ENCODE assay signal across 1 cellular context in the genomic region with DNA sequence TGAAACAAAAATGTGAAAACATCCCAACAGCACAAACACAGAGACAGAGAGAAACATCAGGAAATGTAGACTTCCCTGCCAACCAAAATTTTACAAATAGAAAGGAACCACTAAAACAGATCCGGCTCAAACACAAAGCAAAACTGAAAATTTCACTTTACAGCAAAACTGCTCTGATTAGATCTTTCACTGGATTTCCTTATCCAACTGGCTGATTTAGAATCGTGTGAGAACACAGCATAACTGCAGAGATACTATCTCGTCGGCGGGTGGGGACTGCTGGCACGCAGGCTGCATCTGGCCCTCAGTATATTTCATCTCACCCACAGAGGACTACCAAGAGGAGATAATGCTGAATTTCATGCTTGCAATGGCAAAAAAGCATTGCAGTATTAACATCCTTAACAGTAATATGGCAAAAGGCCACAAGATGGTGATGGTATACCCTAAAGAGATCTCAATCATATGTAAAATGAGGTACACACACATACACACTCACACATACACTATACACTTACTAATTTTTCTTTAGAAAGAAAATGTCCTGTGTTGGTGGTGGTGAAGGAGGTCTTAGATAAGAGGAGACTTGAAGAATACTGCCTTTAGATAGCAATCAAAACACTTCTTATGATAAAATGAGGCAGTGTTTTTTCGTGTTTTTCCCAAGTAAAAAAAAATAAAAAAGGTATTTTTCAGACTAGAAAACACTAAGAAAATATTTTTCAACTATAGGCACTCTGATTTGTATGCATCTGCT.
A peak's percentile ranks its signal among the peaks of the same experiment; 100 is the strongest.
TF ChIP-seq lines count a peak whose summit lies in the region.

No MANE protein-coding gene starts in this region.

TF ChIP-seq in HepG2, 621 proteins besides CTCF, POLR2A, EP300 and RAD21 (continued from another document and continues in another):
- TF ChIP-seq, protein P1, sequence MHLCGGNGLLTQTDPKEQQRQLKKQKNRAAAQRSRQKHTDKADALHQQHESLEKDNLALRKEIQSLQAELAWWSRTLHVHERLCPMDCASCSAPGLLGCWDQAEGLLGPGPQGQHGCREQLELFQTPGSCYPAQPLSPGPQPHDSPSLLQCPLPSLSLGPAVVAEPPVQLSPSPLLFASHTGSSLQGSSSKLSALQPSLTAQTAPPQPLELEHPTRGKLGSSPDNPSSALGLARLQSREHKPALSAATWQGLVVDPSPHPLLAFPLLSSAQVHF (CRISPR knock-in tag; IDR thresholded peaks at IDR 0.05): no peak
- TF ChIP-seq ZNF20 (CRISPR knock-in tag; IDR thresholded peaks at IDR 0.05): no peak
- TF ChIP-seq ZNF124 (CRISPR knock-in tag; IDR thresholded peaks at IDR 0.05): 0 out of 2 replicates have a peak, but pooled peaks have one; percentile 35
- TF ChIP-seq, protein P2, sequence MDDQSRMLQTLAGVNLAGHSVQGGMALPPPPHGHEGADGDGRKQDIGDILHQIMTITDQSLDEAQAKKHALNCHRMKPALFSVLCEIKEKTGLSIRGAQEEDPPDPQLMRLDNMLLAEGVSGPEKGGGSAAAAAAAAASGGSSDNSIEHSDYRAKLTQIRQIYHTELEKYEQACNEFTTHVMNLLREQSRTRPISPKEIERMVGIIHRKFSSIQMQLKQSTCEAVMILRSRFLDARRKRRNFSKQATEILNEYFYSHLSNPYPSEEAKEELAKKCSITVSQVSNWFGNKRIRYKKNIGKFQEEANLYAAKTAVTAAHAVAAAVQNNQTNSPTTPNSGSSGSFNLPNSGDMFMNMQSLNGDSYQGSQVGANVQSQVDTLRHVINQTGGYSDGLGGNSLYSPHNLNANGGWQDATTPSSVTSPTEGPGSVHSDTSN (CRISPR knock-in tag; IDR thresholded peaks at IDR 0.05; ENCODE audit: borderline replicate concordance): no peak
- no peak for TF ChIP-seq DPF2 (CRISPR knock-in tag; IDR thresholded peaks at IDR 0.05; ENCODE audit: borderline replicate concordance, low read depth)
- no peak for TF ChIP-seq FOXO1 (CRISPR knock-in tag; IDR thresholded peaks at IDR 0.05)
- no peak for TF ChIP-seq HNF1A (IDR thresholded peaks at IDR 0.05; ENCODE audit: low read depth)
- TF ChIP-seq HNF1A (CRISPR knock-in tag; IDR thresholded peaks at IDR 0.05; ENCODE audit: borderline replicate concordance): no peak
- no peak for TF ChIP-seq ZSCAN20 (CRISPR knock-in tag; IDR thresholded peaks at IDR 0.05; ENCODE audit: borderline replicate concordance)
- no peak for TF ChIP-seq RBM39 (IDR thresholded peaks at IDR 0.05; ENCODE audit: low read depth, low read length, poor library complexity, severe bottlenecking)
- TF ChIP-seq ZNF720 (CRISPR knock-in tag; IDR thresholded peaks at IDR 0.05): no peak
- TF ChIP-seq, protein P3, sequence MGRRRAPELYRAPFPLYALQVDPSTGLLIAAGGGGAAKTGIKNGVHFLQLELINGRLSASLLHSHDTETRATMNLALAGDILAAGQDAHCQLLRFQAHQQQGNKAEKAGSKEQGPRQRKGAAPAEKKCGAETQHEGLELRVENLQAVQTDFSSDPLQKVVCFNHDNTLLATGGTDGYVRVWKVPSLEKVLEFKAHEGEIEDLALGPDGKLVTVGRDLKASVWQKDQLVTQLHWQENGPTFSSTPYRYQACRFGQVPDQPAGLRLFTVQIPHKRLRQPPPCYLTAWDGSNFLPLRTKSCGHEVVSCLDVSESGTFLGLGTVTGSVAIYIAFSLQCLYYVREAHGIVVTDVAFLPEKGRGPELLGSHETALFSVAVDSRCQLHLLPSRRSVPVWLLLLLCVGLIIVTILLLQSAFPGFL (CRISPR knock-in tag; IDR thresholded peaks at IDR 0.05): no peak
- no peak for TF ChIP-seq SMAD1 (CRISPR knock-in tag; IDR thresholded peaks at IDR 0.05; ENCODE audit: borderline replicate concordance, low read depth)
- no peak for TF ChIP-seq ZKSCAN5 (CRISPR knock-in tag; IDR thresholded peaks at IDR 0.05)
- TF ChIP-seq ZNF749 (CRISPR knock-in tag; IDR thresholded peaks at IDR 0.05; ENCODE audit: borderline replicate concordance): no peak
- no peak for TF ChIP-seq ETS1 (CRISPR knock-in tag; IDR thresholded peaks at IDR 0.05)
- 0 out of 2 replicates have a peak, but pooled peaks have one; percentile 56 for TF ChIP-seq ZNF800 (CRISPR knock-in tag; IDR thresholded peaks at IDR 0.05)
- TF ChIP-seq ZNF598 (CRISPR knock-in tag; IDR thresholded peaks at IDR 0.05; ENCODE audit: borderline replicate concordance): no peak
- no peak for TF ChIP-seq NONO (IDR thresholded peaks at IDR 0.05)
- TF ChIP-seq NONO (CRISPR knock-in tag; conservative IDR thresholded peaks at IDR 0.05): no peak
- TF ChIP-seq, protein P4, sequence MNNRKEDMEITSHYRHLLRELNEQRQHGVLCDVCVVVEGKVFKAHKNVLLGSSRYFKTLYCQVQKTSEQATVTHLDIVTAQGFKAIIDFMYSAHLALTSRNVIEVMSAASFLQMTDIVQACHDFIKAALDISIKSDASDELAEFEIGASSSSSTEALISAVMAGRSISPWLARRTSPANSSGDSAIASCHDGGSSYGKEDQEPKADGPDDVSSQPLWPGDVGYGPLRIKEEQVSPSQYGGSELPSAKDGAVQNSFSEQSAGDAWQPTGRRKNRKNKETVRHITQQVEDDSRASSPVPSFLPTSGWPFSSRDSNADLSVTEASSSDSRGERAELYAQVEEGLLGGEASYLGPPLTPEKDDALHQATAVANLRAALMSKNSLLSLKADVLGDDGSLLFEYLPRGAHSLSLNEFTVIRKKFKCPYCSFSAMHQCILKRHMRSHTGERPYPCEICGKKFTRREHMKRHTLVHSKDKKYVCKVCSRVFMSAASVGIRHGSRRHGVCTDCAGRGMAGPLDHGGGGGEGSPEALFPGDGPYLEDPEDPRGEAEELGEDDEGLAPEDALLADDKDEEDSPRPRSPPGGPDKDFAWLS (CRISPR knock-in tag; IDR thresholded peaks at IDR 0.05; ENCODE audit: borderline replicate concordance): no peak
- TF ChIP-seq, protein P5, sequence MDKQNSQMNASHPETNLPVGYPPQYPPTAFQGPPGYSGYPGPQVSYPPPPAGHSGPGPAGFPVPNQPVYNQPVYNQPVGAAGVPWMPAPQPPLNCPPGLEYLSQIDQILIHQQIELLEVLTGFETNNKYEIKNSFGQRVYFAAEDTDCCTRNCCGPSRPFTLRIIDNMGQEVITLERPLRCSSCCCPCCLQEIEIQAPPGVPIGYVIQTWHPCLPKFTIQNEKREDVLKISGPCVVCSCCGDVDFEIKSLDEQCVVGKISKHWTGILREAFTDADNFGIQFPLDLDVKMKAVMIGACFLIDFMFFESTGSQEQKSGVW (CRISPR knock-in tag; IDR thresholded peaks at IDR 0.05; ENCODE audit: borderline replicate concordance): no peak
- TF ChIP-seq CREB1 (IDR thresholded peaks at IDR 0.05): no peak
- TF ChIP-seq CREB1 (CRISPR knock-in tag; IDR thresholded peaks at IDR 0.05): no peak
- TF ChIP-seq HOXD1 (CRISPR knock-in tag; IDR thresholded peaks at IDR 0.05): no peak
- no peak for TF ChIP-seq ZNF674 (CRISPR knock-in tag; IDR thresholded peaks at IDR 0.05; ENCODE audit: low read depth)
- TF ChIP-seq JUNB (CRISPR knock-in tag; IDR thresholded peaks at IDR 0.05; ENCODE audit: borderline replicate concordance): no peak
- no peak for TF ChIP-seq ZNF772 (CRISPR knock-in tag; IDR thresholded peaks at IDR 0.05)
- no peak for TF ChIP-seq RNF2 (conservative IDR thresholded peaks at IDR 0.05; ENCODE audit: low read depth)
- no peak for TF ChIP-seq ZNF850 (CRISPR knock-in tag; conservative IDR thresholded peaks at IDR 0.05)
- TF ChIP-seq ZNF460 (CRISPR knock-in tag; IDR thresholded peaks at IDR 0.05; ENCODE audit: borderline replicate concordance): no peak
- no peak for TF ChIP-seq KAT2B (IDR thresholded peaks at IDR 0.05; ENCODE audit: borderline replicate concordance, low read depth, low read length)
- no peak for TF ChIP-seq NFYC (CRISPR knock-in tag; IDR thresholded peaks at IDR 0.05)
- TF ChIP-seq MXD1 (CRISPR knock-in tag; IDR thresholded peaks at IDR 0.05): no peak
- TF ChIP-seq ZFP37 (CRISPR knock-in tag; IDR thresholded peaks at IDR 0.05; ENCODE audit: borderline replicate concordance): no peak
- no peak for TF ChIP-seq HES4 (CRISPR knock-in tag; IDR thresholded peaks at IDR 0.05; ENCODE audit: borderline replicate concordance)
- TF ChIP-seq, protein P6, sequence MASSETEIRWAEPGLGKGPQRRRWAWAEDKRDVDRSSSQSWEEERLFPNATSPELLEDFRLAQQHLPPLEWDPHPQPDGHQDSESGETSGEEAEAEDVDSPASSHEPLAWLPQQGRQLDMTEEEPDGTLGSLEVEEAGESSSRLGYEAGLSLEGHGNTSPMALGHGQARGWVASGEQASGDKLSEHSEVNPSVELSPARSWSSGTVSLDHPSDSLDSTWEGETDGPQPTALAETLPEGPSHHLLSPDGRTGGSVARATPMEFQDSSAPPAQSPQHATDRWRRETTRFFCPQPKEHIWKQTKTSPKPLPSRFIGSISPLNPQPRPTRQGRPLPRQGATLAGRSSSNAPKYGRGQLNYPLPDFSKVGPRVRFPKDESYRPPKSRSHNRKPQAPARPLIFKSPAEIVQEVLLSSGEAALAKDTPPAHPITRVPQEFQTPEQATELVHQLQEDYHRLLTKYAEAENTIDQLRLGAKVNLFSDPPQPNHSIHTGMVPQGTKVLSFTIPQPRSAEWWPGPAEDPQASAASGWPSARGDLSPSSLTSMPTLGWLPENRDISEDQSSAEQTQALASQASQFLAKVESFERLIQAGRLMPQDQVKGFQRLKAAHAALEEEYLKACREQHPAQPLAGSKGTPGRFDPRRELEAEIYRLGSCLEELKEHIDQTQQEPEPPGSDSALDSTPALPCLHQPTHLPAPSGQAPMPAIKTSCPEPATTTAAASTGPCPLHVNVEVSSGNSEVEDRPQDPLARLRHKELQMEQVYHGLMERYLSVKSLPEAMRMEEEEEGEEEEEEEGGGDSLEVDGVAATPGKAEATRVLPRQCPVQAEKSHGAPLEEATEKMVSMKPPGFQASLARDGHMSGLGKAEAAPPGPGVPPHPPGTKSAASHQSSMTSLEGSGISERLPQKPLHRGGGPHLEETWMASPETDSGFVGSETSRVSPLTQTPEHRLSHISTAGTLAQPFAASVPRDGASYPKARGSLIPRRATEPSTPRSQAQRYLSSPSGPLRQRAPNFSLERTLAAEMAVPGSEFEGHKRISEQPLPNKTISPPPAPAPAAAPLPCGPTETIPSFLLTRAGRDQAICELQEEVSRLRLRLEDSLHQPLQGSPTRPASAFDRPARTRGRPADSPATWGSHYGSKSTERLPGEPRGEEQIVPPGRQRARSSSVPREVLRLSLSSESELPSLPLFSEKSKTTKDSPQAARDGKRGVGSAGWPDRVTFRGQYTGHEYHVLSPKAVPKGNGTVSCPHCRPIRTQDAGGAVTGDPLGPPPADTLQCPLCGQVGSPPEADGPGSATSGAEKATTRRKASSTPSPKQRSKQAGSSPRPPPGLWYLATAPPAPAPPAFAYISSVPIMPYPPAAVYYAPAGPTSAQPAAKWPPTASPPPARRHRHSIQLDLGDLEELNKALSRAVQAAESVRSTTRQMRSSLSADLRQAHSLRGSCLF (CRISPR knock-in tag; IDR thresholded peaks at IDR 0.05; ENCODE audit: borderline replicate concordance): no peak
- TF ChIP-seq GLI4 (CRISPR knock-in tag; IDR thresholded peaks at IDR 0.05; ENCODE audit: borderline replicate concordance): no peak
- TF ChIP-seq TBP (CRISPR knock-in tag; IDR thresholded peaks at IDR 0.05): no peak
- no peak for TF ChIP-seq EZH2 (conservative IDR thresholded peaks at IDR 0.05; ENCODE audit: low read depth, low read length)
